8 cellular contexts compared by ENCODE assay signal in the genomic region with DNA sequence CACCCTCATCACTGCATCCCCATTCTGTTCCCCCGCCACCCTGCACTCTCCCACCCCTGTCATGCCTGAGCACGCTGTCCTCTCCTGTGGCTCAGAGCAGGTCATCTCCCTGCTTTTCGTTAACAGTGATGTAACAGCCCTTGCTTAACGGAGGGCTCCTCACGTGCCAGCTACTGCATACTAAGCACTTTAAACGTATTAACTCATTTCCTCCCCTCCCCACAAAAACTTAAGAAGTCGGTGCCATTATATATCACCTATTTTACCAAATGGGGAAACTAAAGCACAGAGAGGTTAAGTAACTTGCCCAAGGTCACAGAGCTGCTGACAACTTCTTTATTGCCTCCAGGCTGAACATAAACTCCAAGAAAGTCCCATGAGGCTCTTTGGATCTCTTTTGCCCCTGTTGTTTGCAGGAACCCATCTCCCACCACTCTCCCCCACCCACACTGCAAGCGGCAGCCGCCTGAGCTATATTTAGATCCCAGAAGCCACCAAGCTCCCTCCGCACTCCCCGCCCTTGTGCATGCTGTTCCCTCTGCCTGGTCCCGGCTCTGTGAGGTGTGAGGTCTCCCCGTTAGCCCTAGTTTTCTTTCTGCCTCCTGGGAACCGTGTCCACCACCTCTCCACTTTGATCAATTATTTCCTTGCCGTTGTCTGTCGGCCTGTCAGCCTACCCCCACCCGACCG. TPM values are rescaled to one million over a fixed set of nuclear protein-coding genes. Genes with fewer than 3 reads are reported as not detected.
DNase-seq lines count a peak whose midpoint lies in the region; ATAC-seq, FAIRE-seq and TF ChIP-seq lines count a peak whose summit lies in the region.

No MANE protein-coding gene starts in this region.

- dilution Hi-C loops in keratinocyte (cut with MboI; ENCODE audit: extremely low pct_ligation_motif_present, low sequenced_read_pairs) = no loop called here

- TF ChIP-seq CTCF in Loucy (conservative IDR thresholded peaks at IDR 0.05; ENCODE audit: low read length) (no peak), keratinocyte (optimal IDR thresholded peaks at IDR 0.05 in 1 of 3, IDR thresholded peaks at IDR 0.05 in 1 of 3, conservative IDR thresholded peaks at IDR 0.05 in 1 of 3; ENCODE audit: extremely low read depth in 1 of 3, insufficient read depth in 2 of 3, low read length in 3 of 3) (no peak)

- no peak for FAIRE-seq in keratinocyte (lab: Jason Lieb, UNC)

- peaks cover 5% of the 10 kb centered on the region for H3K9me1 ChIP-seq in keratinocyte (ENCODE audit: control insufficient read depth, extremely low read depth, insufficient read depth, low read length)

- H3K9ac ChIP-seq in Loucy (ENCODE audit: low read depth, low read length, poor library complexity, severe bottlenecking) = peak overlapping the region; percentile 73
- peak overlapping the region; percentile 71 for H3K9ac ChIP-seq in keratinocyte (ENCODE audit: control insufficient read depth, extremely low read depth, insufficient read depth, low read length)
- H3K9ac ChIP-seq in stomach smooth muscle (ENCODE audit: low read length in 2 of 2) = peak overlapping the region; percentile 6 to 21

- H3K27me3 ChIP-seq in Loucy (ENCODE audit: insufficient read depth, low read length, poor library complexity, severe bottlenecking) = no peaks in the 10 kb centered on the region
- H3K27me3 ChIP-seq in keratinocyte (ENCODE audit: control insufficient read depth, extremely low read depth, insufficient read depth, low read length) = no peaks in the 10 kb centered on the region
- H3K27me3 ChIP-seq in stomach smooth muscle (ENCODE audit: control insufficient read depth in 1 of 2, insufficient read depth in 2 of 2, low read length in 2 of 2) = no peaks in the 10 kb centered on the region

- peak overlapping the region; percentile 87 to 95 for H3K27ac Mint-ChIP-seq in activated naive CD4-positive, alpha-beta T cell treated with anti-CD3 and anti-CD28 coated beads, Interleukin-2, amount 50 U/mL, for 72 hours

- peak; percentile 25 to 48 for ATAC-seq in activated naive CD4-positive, alpha-beta T cell treated with anti-CD3 and anti-CD28 coated beads, Interleukin-2, amount 50 U/mL, for 72 hours

- H3K79me2 ChIP-seq in Loucy (ENCODE audit: insufficient read depth, low read length) (peaks cover 62% of the 10 kb centered on the region), keratinocyte (ENCODE audit: control insufficient read depth, insufficient read depth, low read length) (peaks cover 38% of the 10 kb centered on the region)

- peak overlapping the region; percentile 77 for H3K4me3 ChIP-seq in Loucy (ENCODE audit: low read length, poor library complexity, severe bottlenecking)
- peak overlapping the region; percentile 24 to 64 (median 64) for H3K4me3 ChIP-seq in keratinocyte (ENCODE audit: control insufficient read depth in 2 of 3, extremely low read depth in 1 of 3, insufficient read depth in 2 of 3, low read depth in 1 of 3, low read length in 3 of 3)
- peak overlapping the region; percentile 52 to 72 for H3K4me3 ChIP-seq in stomach smooth muscle (ENCODE audit: low read length in 2 of 2)

- H3K36me3 ChIP-seq in Loucy (ENCODE audit: insufficient read depth, low read length) (no peaks in the 10 kb centered on the region), keratinocyte (ENCODE audit: control insufficient read depth in 2 of 2, extremely low read depth in 1 of 2, insufficient read depth in 2 of 2, low read length in 2 of 2) (peaks cover 0 to 5% of the 10 kb centered on the region in 2 experiments), stomach smooth muscle (ENCODE audit: control insufficient read depth in 2 of 2, insufficient read depth in 2 of 2, low read length in 2 of 2) (no peaks in the 10 kb centered on the region)

- H3K4me2 ChIP-seq in Loucy (ENCODE audit: low read depth, low read length, poor library complexity, severe bottlenecking) (peak overlapping the region; percentile 93), keratinocyte (ENCODE audit: control insufficient read depth, extremely low read depth, insufficient read depth, low read depth, low read length) (peak overlapping the region; percentile 97)

- DNase-seq in EH (ENCODE audit: low read depth) (peak; percentile 49), keratinocyte (ENCODE audit: low read depth, low spot score) (no peak), activated gamma-delta T cell (lab: John Stamatoyannopoulos, UW) (no peak), LoVo (ENCODE audit: low spot score) (no peak), NCI-H446 treated with DMSO at 0.1 percent for 48 hours (lab: John Stamatoyannopoulos, UW) (no peak)
- no peak for DNase-seq in activated naive CD4-positive, alpha-beta T cell treated with anti-CD3 and anti-CD28 coated beads, Interleukin-2, amount 50 U/mL, for 72 hours (ENCODE audit: low spot score in 2 of 2)

- peaks cover 14% of the 10 kb centered on the region for H3F3A ChIP-seq in Loucy (ENCODE audit: low read depth)

- H3K27ac ChIP-seq in keratinocyte (ENCODE audit: control insufficient read depth, insufficient read depth, low read length) (peak overlapping the region; percentile 26), stomach smooth muscle (ENCODE audit: low read length) (no peak overlapping the region)

- H2AFZ ChIP-seq in Loucy (ENCODE audit: low read length) (no peak overlapping the region), keratinocyte (ENCODE audit: control insufficient read depth, low read length) (peak overlapping the region; percentile 74)

- no peaks in the 10 kb centered on the region for H3K9me3 ChIP-seq in Loucy (ENCODE audit: insufficient read depth, low read depth, low read length)
- no peaks in the 10 kb centered on the region for H3K9me3 ChIP-seq in keratinocyte (ENCODE audit: control insufficient read depth, low read depth, low read length)
- no peaks in the 10 kb centered on the region for H3K9me3 ChIP-seq in stomach smooth muscle (ENCODE audit: control insufficient read depth in 2 of 2, low read length in 2 of 2)

- H4K20me1 ChIP-seq in Loucy (ENCODE audit: insufficient read depth, low read length, poor library complexity, severe bottlenecking) = peaks cover 31% of the 10 kb centered on the region
- H4K20me1 ChIP-seq in keratinocyte (ENCODE audit: control insufficient read depth, extremely low read depth, insufficient read depth, low read length) = peaks cover 1% of the 10 kb centered on the region

- H3K9me2 ChIP-seq in Loucy (replicated peaks; ENCODE audit: low read depth, low read length) = no peaks in the 10 kb centered on the region

- H3K4me1 ChIP-seq in Loucy (ENCODE audit: insufficient read depth, low read length, poor library complexity, severe bottlenecking) (peaks cover 73% of the 10 kb centered on the region), keratinocyte (ENCODE audit: control insufficient read depth, extremely low read depth, insufficient read depth, low read length) (peaks cover 41% of the 10 kb centered on the region), stomach smooth muscle (ENCODE audit: control insufficient read depth, insufficient read depth, low read length) (peaks cover 51% of the 10 kb centered on the region)

- H3K9me3 Mint-ChIP-seq in activated naive CD4-positive, alpha-beta T cell treated with anti-CD3 and anti-CD28 coated beads, Interleukin-2, amount 50 U/mL, for 72 hours = no peaks in the 10 kb centered on the region

- peaks cover 39 to 44% of the 10 kb centered on the region in 2 donors for H3K36me3 Mint-ChIP-seq in activated naive CD4-positive, alpha-beta T cell treated with anti-CD3 and anti-CD28 coated beads, Interleukin-2, amount 50 U/mL, for 72 hours

RNA-seq across cellular contexts. Expression of a gene that starts 0.8 kb away (rescaled TPM):
- total RNA-seq in activated naive CD4-positive, alpha-beta T cell treated with anti-CD3 and anti-CD28 coated beads, Interleukin-2, amount 50 U/mL, for 72 hours = 100 to 1,000 TPM; 231 to 297 TPM
- polyA plus RNA-seq in keratinocyte = 14.9 to 41.5 TPM (median 17.2 TPM) in 3 replicates
- 16.8 TPM for polyA plus RNA-seq in keratinocyte (2011; ENCODE audit: low read depth)
- polyA plus RNA-seq in keratinocyte (2011; cell fraction: cytosol; rRNA removed) = 19.4 and 37.7 TPM in 2 replicates
- polyA plus RNA-seq in keratinocyte (2011; cell fraction: nucleus; rRNA removed) = 40.0 and 50.1 TPM in 2 replicates
- 38.6 and 52.8 TPM in 2 replicates for polyA plus RNA-seq in keratinocyte (2012; ENCODE audit: low replicate concordance)
- 22.1 to 111 TPM (median 39.2 TPM) in 3 replicates for polyA minus RNA-seq in keratinocyte
- 47.0 TPM for polyA minus RNA-seq in keratinocyte (2011; cell fraction: cytosol; rRNA and poly(A)+ RNA removed)
- polyA minus RNA-seq in keratinocyte (2011; cell fraction: nucleus; rRNA and poly(A)+ RNA removed) = 26.1 and 28.3 TPM in 2 replicates

RNA-seq across cellular contexts. Expression of a gene that starts 31.5 kb away (rescaled TPM):
- 1 to 10 TPM in 1 of 2 donors, under 1 TPM in 1; 0.27 to 1.1 TPM for total RNA-seq in activated naive CD4-positive, alpha-beta T cell treated with anti-CD3 and anti-CD28 coated beads, Interleukin-2, amount 50 U/mL, for 72 hours
- polyA plus RNA-seq in keratinocyte = not detected in 3 replicates
- not detected for polyA plus RNA-seq in keratinocyte (2011; ENCODE audit: low read depth)
- not detected in 2 replicates for polyA plus RNA-seq in keratinocyte (2011; cell fraction: cytosol; rRNA removed)
- polyA plus RNA-seq in keratinocyte (2011; cell fraction: nucleus; rRNA removed) = 0.05 and 0.22 TPM in 2 replicates
- not detected in 2 replicates for polyA plus RNA-seq in keratinocyte (2012; ENCODE audit: low replicate concordance)
- 0.36 to 0.38 TPM in 2 of 3 replicates, not detected in the other for polyA minus RNA-seq in keratinocyte
- polyA minus RNA-seq in keratinocyte (2011; cell fraction: cytosol; rRNA and poly(A)+ RNA removed) = not detected
- 0.21 and 0.31 TPM in 2 replicates for polyA minus RNA-seq in keratinocyte (2011; cell fraction: nucleus; rRNA and poly(A)+ RNA removed)

RNA-seq across cellular contexts. Expression of a gene that starts 32.5 kb away (rescaled TPM):
- total RNA-seq in activated naive CD4-positive, alpha-beta T cell treated with anti-CD3 and anti-CD28 coated beads, Interleukin-2, amount 50 U/mL, for 72 hours = not detected
- 0.04 to 0.09 TPM in 2 of 3 replicates, not detected in the other for polyA plus RNA-seq in keratinocyte
- not detected for polyA plus RNA-seq in keratinocyte (2011; ENCODE audit: low read depth)
- 0.06 TPM in 1 of 2 replicates, not detected in the other for polyA plus RNA-seq in keratinocyte (2011; cell fraction: cytosol; rRNA removed)
- 0.04 and 0.09 TPM in 2 replicates for polyA plus RNA-seq in keratinocyte (2011; cell fraction: nucleus; rRNA removed)
- polyA plus RNA-seq in keratinocyte (2012; ENCODE audit: low replicate concordance) = not detected in 2 replicates
- polyA minus RNA-seq in keratinocyte = not detected in 3 replicates
- not detected for polyA minus RNA-seq in keratinocyte (2011; cell fraction: cytosol; rRNA and poly(A)+ RNA removed)
- not detected in 2 replicates for polyA minus RNA-seq in keratinocyte (2011; cell fraction: nucleus; rRNA and poly(A)+ RNA removed)

RNA-seq across cellular contexts. Expression of a gene that starts 45.3 kb away (rescaled TPM):
- under 1 TPM in 1 of 2 donors, not detected in 1; 0.25 TPM for total RNA-seq in activated naive CD4-positive, alpha-beta T cell treated with anti-CD3 and anti-CD28 coated beads, Interleukin-2, amount 50 U/mL, for 72 hours
- polyA plus RNA-seq in keratinocyte = 0.03 TPM in 1 of 3 replicates, not detected in the others
- not detected for polyA plus RNA-seq in keratinocyte (2011; ENCODE audit: low read depth)
- not detected in 2 replicates for polyA plus RNA-seq in keratinocyte (2011; cell fraction: cytosol; rRNA removed)
- 0.13 and 0.27 TPM in 2 replicates for polyA plus RNA-seq in keratinocyte (2011; cell fraction: nucleus; rRNA removed)
- 0.18 TPM in 1 of 2 replicates, not detected in the other for polyA plus RNA-seq in keratinocyte (2012; ENCODE audit: low replicate concordance)
- not detected in 3 replicates for polyA minus RNA-seq in keratinocyte
- not detected for polyA minus RNA-seq in keratinocyte (2011; cell fraction: cytosol; rRNA and poly(A)+ RNA removed)
- polyA minus RNA-seq in keratinocyte (2011; cell fraction: nucleus; rRNA and poly(A)+ RNA removed) = not detected in 2 replicates

RNA-seq across cellular contexts. Expression of a gene that starts 55.8 kb away (rescaled TPM):
- 10 to 100 TPM in 1 of 2 donors, 1 to 10 TPM in 1; 2.1 to 11.4 TPM for total RNA-seq in activated naive CD4-positive, alpha-beta T cell treated with anti-CD3 and anti-CD28 coated beads, Interleukin-2, amount 50 U/mL, for 72 hours
- 3.1 to 23.4 TPM (median 4.8 TPM) in 3 replicates for polyA plus RNA-seq in keratinocyte
- 4.3 TPM for polyA plus RNA-seq in keratinocyte (2011; ENCODE audit: low read depth)
- 5.8 and 7.4 TPM in 2 replicates for polyA plus RNA-seq in keratinocyte (2011; cell fraction: cytosol; rRNA removed)
- 19.8 and 26.2 TPM in 2 replicates for polyA plus RNA-seq in keratinocyte (2011; cell fraction: nucleus; rRNA removed)
- 2.6 and 8.5 TPM in 2 replicates for polyA plus RNA-seq in keratinocyte (2012; ENCODE audit: low replicate concordance)
- polyA minus RNA-seq in keratinocyte = 3.5 to 18.4 TPM (median 10.9 TPM) in 3 replicates
- polyA minus RNA-seq in keratinocyte (2011; cell fraction: cytosol; rRNA and poly(A)+ RNA removed) = 8.1 TPM
- polyA minus RNA-seq in keratinocyte (2011; cell fraction: nucleus; rRNA and poly(A)+ RNA removed) = 10.4 and 11.4 TPM in 2 replicates

Comparison
In these comparisons a context has a peak if more than half of its experiments do, and no peak if none do; other contexts are left out.
1. H3K9ac ChIP-seq: peak in every context shown above with its lines; median percentile 73 in Loucy; 71 in keratinocyte; 14 in stomach smooth muscle.